Comparison of ENCODE assay signal across 8 cellular contexts in genomic region chr17:18478362-18478761, GRCh38. TPM values are rescaled to one million over a fixed set of nuclear protein-coding genes. Genes with fewer than 3 reads are reported as not detected.
"Had no signal": no experiment of that assay in that cellular context is flagged by ENCODE, and none has a peak within 500 bp of the region (broad histone marks: within the 10 kb centered on the region; RNA-seq: fewer than 3 reads in every experiment).

No MANE protein-coding gene starts in this region.

RNA-seq across cellular contexts. Expression of gene LGALS9C, which starts 1.8 kb away (rescaled TPM):
- total RNA-seq: activated B cell treated with CpG ODN at 0.5 μM for 24 hours; activated CD8-positive, alpha-beta T cell treated with anti-CD3 and anti-CD28 coated beads for 36 hours; astrocyte; bronchial epithelial cell; cardiac septum; cerebellum; dermis blood vessel endothelial cell; T-helper 17 cell had no signal
